1 cellular context compared by ENCODE assay signal in the genomic region with DNA sequence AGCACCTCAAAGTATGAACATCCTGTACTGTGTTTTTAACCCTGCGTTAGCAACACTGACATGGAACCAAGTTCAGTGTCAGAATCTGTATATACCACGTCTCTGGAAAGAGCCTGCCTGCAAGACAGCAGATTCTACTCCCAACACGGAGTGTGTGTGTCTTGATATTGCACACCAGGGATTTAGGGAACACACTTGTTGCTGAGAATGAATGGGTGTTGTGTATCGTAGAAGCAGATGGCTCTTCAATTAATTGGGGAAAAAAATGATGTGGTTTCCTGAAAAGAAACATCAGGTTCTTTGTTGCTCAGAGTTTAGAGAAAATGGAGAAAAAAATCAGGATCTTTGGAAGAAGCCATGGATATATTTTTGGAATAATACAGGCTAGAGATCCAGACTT.
TF ChIP-seq lines count a peak whose summit lies in the region.

No MANE protein-coding gene starts in this region.

TF ChIP-seq in SK-N-SH, 30 proteins besides CTCF, POLR2A, EP300 and RAD21:
- no peak for TF ChIP-seq FOXJ3 (CRISPR knock-in tag; IDR thresholded peaks at IDR 0.05)
- TF ChIP-seq POLR2AphosphoS5 (IDR thresholded peaks at IDR 0.05; ENCODE audit: low read depth, low read length): no peak
- TF ChIP-seq EZH2phosphoT487 (IDR thresholded peaks at IDR 0.05; ENCODE audit: borderline replicate concordance, low read depth): no peak
- TF ChIP-seq, protein P1, sequence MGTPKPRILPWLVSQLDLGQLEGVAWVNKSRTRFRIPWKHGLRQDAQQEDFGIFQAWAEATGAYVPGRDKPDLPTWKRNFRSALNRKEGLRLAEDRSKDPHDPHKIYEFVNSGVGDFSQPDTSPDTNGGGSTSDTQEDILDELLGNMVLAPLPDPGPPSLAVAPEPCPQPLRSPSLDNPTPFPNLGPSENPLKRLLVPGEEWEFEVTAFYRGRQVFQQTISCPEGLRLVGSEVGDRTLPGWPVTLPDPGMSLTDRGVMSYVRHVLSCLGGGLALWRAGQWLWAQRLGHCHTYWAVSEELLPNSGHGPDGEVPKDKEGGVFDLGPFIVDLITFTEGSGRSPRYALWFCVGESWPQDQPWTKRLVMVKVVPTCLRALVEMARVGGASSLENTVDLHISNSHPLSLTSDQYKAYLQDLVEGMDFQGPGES (IDR thresholded peaks at IDR 0.05; ENCODE audit: low read depth, low read length): no peak
- TF ChIP-seq, protein P2, sequence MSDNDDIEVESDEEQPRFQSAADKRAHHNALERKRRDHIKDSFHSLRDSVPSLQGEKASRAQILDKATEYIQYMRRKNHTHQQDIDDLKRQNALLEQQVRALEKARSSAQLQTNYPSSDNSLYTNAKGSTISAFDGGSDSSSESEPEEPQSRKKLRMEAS (IDR thresholded peaks at IDR 0.05; ENCODE audit: low read depth): no peak
- TF ChIP-seq SMC3 (IDR thresholded peaks at IDR 0.05; ENCODE audit: low read depth, low read length): no peak
- no peak for TF ChIP-seq NRF1 (IDR thresholded peaks at IDR 0.05; ENCODE audit: low read depth, low read length)
- TF ChIP-seq, protein P3, sequence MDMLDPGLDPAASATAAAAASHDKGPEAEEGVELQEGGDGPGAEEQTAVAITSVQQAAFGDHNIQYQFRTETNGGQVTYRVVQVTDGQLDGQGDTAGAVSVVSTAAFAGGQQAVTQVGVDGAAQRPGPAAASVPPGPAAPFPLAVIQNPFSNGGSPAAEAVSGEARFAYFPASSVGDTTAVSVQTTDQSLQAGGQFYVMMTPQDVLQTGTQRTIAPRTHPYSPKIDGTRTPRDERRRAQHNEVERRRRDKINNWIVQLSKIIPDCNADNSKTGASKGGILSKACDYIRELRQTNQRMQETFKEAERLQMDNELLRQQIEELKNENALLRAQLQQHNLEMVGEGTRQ (IDR thresholded peaks at IDR 0.05; ENCODE audit: borderline replicate concordance, low read depth, low read length): no peak
- TF ChIP-seq SIN3A (IDR thresholded peaks at IDR 0.05; ENCODE audit: borderline replicate concordance, low read depth, low read length): no peak
- TF ChIP-seq RCOR1 (IDR thresholded peaks at IDR 0.05; ENCODE audit: low read length): no peak
